Comparison of ENCODE assay signal across 14 cellular contexts in genomic region chr7:20596653-20597052, GRCh38. TPM values are rescaled to one million over a fixed set of nuclear protein-coding genes. Genes with fewer than 3 reads are reported as not detected.
A peak's percentile ranks its signal among the peaks of the same experiment; 100 is the strongest.
DNase-seq lines count a peak whose midpoint lies in the region; ATAC-seq and TF ChIP-seq lines count a peak whose summit lies in the region.
"Had no signal": no experiment of that assay in that cellular context is flagged by ENCODE, and none has a peak within 500 bp of the region (broad histone marks: within the 10 kb centered on the region; RNA-seq: fewer than 3 reads in every experiment).

No MANE protein-coding gene starts in this region.

- DNase-seq in AG04449 (ENCODE audit: low read depth, low spot score) (peak; percentile 12), HS-5 (ENCODE audit: low read depth) (peak; percentile 97), astrocyte of the spinal cord (ENCODE audit: low read depth, low spot score) (peak; percentile 85), iris pigment epithelial cell (ENCODE audit: low read depth) (peak; percentile 73), OCI-M2 (lab: John Stamatoyannopoulos, UW; ENCODE audit: unreplicated experiment) (no peak), NCI-H526 (lab: John Stamatoyannopoulos, UW) (no peak)
- no peak for DNase-seq in activated CD4-positive, alpha-beta T cell treated with anti-CD3 and anti-CD28 coated beads, Interleukin-2, amount 10 ng/mL, durations not matched to agents 7 days and 5 days
- DNase-seq: activated CD4-positive, alpha-beta T cell treated with anti-CD3 and anti-CD28 coated beads, Interleukin-2, amount 50 U/mL, for 4 hours; activated gamma-delta T cell; heart left ventricle; stimulated activated CD4-positive, alpha-beta T cell treated with anti-CD3 and anti-CD28 coated beads, Interleukin-15, amount 100 ng/mL, for 24 hours had no signal

- no peak overlapping the region for H3K27ac Mint-ChIP-seq in activated CD4-positive, alpha-beta T cell treated with anti-CD3 and anti-CD28 coated beads, Interleukin-2, amount 10 ng/mL, durations not matched to agents 7 days and 5 days
- H3K27ac Mint-ChIP-seq: T-helper 1 cell treated with Interleukin-12 subunit alpha and Interleukin-12 subunit beta and Interleukin-4 antibody, amounts not matched to agents 30 μg/mL and 1 μg/mL, for 36 hours had no signal

- TF ChIP-seq CTCF in AG04449 (IDR thresholded peaks at IDR 0.05; ENCODE audit: insufficient read depth, low read length, missing control alignments) (no peak), astrocyte of the spinal cord (IDR thresholded peaks at IDR 0.05; ENCODE audit: low read depth, low read length) (no peak)

- no peak overlapping the region for H3K4me3 Mint-ChIP-seq in activated CD4-positive, alpha-beta T cell treated with anti-CD3 and anti-CD28 coated beads, Interleukin-2, amount 10 ng/mL, durations not matched to agents 7 days and 5 days
- H3K4me3 Mint-ChIP-seq: T-helper 1 cell treated with Interleukin-12 subunit alpha and Interleukin-12 subunit beta and Interleukin-4 antibody, amounts not matched to agents 30 μg/mL and 1 μg/mL, for 36 hours had no signal

- H3K9me3 Mint-ChIP-seq in activated CD4-positive, alpha-beta T cell treated with anti-CD3 and anti-CD28 coated beads, Interleukin-2, amount 10 ng/mL, durations not matched to agents 7 days and 5 days = no peaks in the 10 kb centered on the region
- H3K9me3 Mint-ChIP-seq: T-helper 1 cell treated with Interleukin-12 subunit alpha and Interleukin-12 subunit beta and Interleukin-4 antibody, amounts not matched to agents 30 μg/mL and 1 μg/mL, for 36 hours had no signal

- CTCF ChIA-PET in AG04449 (lab: Yijun Ruan, JAX) = interaction anchor here (0.7 to 11.5 kb wide), 6 partner anchors 284 to 884 kb away, joined by 3 to 378 read pairs (median 36); partner anchors contain the start of gene POLR1F
- CTCF ChIA-PET in activated CD4-positive, alpha-beta T cell treated with anti-CD3 and anti-CD28 coated beads, Interleukin-2, amount 10 ng/mL, durations not matched to agents 7 days and 5 days (lab: Charles Lee) = no interaction called here

- peaks cover 8% of the 10 kb centered on the region for H3K27me3 Mint-ChIP-seq in activated CD4-positive, alpha-beta T cell treated with anti-CD3 and anti-CD28 coated beads, Interleukin-2, amount 10 ng/mL, durations not matched to agents 7 days and 5 days

- H3K4me1 Mint-ChIP-seq in activated CD4-positive, alpha-beta T cell treated with anti-CD3 and anti-CD28 coated beads, Interleukin-2, amount 10 ng/mL, durations not matched to agents 7 days and 5 days = no peaks in the 10 kb centered on the region

- H3K4me3 ChIP-seq in AG04449 (ENCODE audit: low read depth, low read length) (no peak overlapping the region), astrocyte of the spinal cord (ENCODE audit: low read depth, low read length) (no peak overlapping the region)
- H3K4me3 ChIP-seq: coronary artery, heart left ventricle had no signal

- in situ Hi-C loops in astrocyte of the spinal cord (cut with HindIII; ENCODE audit: low sequenced_read_pairs) = no loop called here

- POLR2A ChIA-PET in AG04449 (lab: Yijun Ruan, JAX) = interaction anchor here (1.1 kb wide), 1 partner anchor 888 kb away, joined by 3 read pairs; the partner anchor contains the start of gene POLR1F
- POLR2A ChIA-PET in activated CD4-positive, alpha-beta T cell treated with anti-CD3 and anti-CD28 coated beads, Interleukin-2, amount 10 ng/mL, durations not matched to agents 7 days and 5 days (lab: Charles Lee) = no interaction called here

- H3K36me3 Mint-ChIP-seq in activated CD4-positive, alpha-beta T cell treated with anti-CD3 and anti-CD28 coated beads, Interleukin-2, amount 10 ng/mL, durations not matched to agents 7 days and 5 days (ENCODE audit: low read depth) = no peaks in the 10 kb centered on the region

- no peak for ATAC-seq in HG03342 (IDR thresholded peaks at IDR 0.05; ENCODE audit: unreplicated experiment)
- ATAC-seq: heart left ventricle had no signal

RNA-seq across cellular contexts. Expression of gene ABCB5, which starts 18.8 kb away (rescaled TPM):
- not detected for total RNA-seq in activated CD4-positive, alpha-beta T cell treated with anti-CD3 and anti-CD28 coated beads, Interleukin-2, amount 10 ng/mL, durations not matched to agents 7 days and 5 days

Comparison
In these comparisons a context has a peak if more than half of its experiments do, and no peak if none do; other contexts are left out.
1. DNase-seq: peak in AG04449 (single experiment), HS-5 (single experiment), astrocyte of the spinal cord (single experiment) and iris pigment epithelial cell (single experiment); none in OCI-M2 (single experiment), activated CD4-positive, alpha-beta T cell treated with anti-CD3 and anti-CD28 coated beads, Interleukin-2, amount 10 ng/mL, durations not matched to agents 7 days and 5 days (single experiment) and NCI-H526 (0 of 2).